Comparison of ENCODE assay signal across 8 cellular contexts in genomic region chr17:14069251-14069981, GRCh38. TPM values are rescaled to one million over a fixed set of nuclear protein-coding genes. Genes with fewer than 3 reads are reported as not detected.
DNase-seq lines count a peak whose midpoint lies in the region; ATAC-seq, FAIRE-seq and TF ChIP-seq lines count a peak whose summit lies in the region.

COX10 (plus strand) TSS chr17:14069504; CDS start chr17:14069606, 102 bp downstream.

- H3K4me1 ChIP-seq in astrocyte (ENCODE audit: insufficient read depth, low read length) (peaks cover 6% of the 10 kb centered on the region), aorta (ENCODE audit: control insufficient read depth in 1 of 2, insufficient read depth in 2 of 2, low read length in 2 of 2) (peaks cover 0 to 8% of the 10 kb centered on the region in 2 donors)

- H3K9me3 ChIP-seq in astrocyte (ENCODE audit: insufficient read depth, low read depth, low read length), result no peaks in the 10 kb centered on the region
- H3K9me3 ChIP-seq in aorta (ENCODE audit: control insufficient read depth, low read length), result no peaks in the 10 kb centered on the region

- H3K36me3 ChIP-seq in astrocyte (ENCODE audit: insufficient read depth, low read length) (peaks cover 4% of the 10 kb centered on the region), aorta (ENCODE audit: control insufficient read depth in 1 of 2, insufficient read depth in 2 of 2, low read length in 1 of 2) (no peaks in the 10 kb centered on the region)

- 0 to 1% methylated on average over 46 to 47 of the region's 47 CpGs for WGBS in aorta, 2 donors

- H3K27ac ChIP-seq in astrocyte (ENCODE audit: low read depth, low read length), result peak within 1 kb of the TSS; percentile 91
- peak within 1 kb of the TSS in 1 of 2 donors; percentile 50 for H3K27ac ChIP-seq in aorta (ENCODE audit: low read depth in 1 of 2, low read length in 2 of 2)

- peak; percentile 100 for ATAC-seq in GM18502 (IDR thresholded peaks at IDR 0.05; ENCODE audit: poor library complexity, unreplicated experiment)
- peak; percentile 99 for ATAC-seq in HG02885 (IDR thresholded peaks at IDR 0.05; ENCODE audit: poor library complexity, unreplicated experiment)
- peak; percentile 98 for ATAC-seq in aorta (ENCODE audit: low FRiP score)

- no peak for FAIRE-seq in astrocyte (lab: Jason Lieb, UNC)

- H4K20me1 ChIP-seq in astrocyte (ENCODE audit: insufficient read depth, low read length), result peaks cover 5% of the 10 kb centered on the region

- H3K9me3 Mint-ChIP-seq in T-helper 2 cell treated with Interferon-gamma antibody and Interleukin-4, amounts not matched to agents 5 μg/mL and 100 μg/mL, for 36 hours, result peaks cover 10% of the 10 kb centered on the region
- H3K9me3 Mint-ChIP-seq in astrocyte (ENCODE audit: unreplicated experiment), result no peaks in the 10 kb centered on the region

- H3K27me3 ChIP-seq in astrocyte (ENCODE audit: insufficient read depth, low read length) (no peaks in the 10 kb centered on the region), aorta (ENCODE audit: control insufficient read depth in 1 of 2, insufficient read depth in 2 of 2, low read length in 1 of 2) (no peaks in the 10 kb centered on the region)

- H3K4me3 ChIP-seq in astrocyte (ENCODE audit: insufficient read depth, low read depth, low read length) (peak within 1 kb of the TSS; percentile 99), aorta (ENCODE audit: low read length in 2 of 2) (peak within 1 kb of the TSS; percentile 95 to 97)

- peak within 1 kb of the TSS; percentile 98 for H3K4me3 Mint-ChIP-seq in T-helper 2 cell treated with Interferon-gamma antibody and Interleukin-4, amounts not matched to agents 5 μg/mL and 100 μg/mL, for 36 hours
- H3K4me3 Mint-ChIP-seq in astrocyte (ENCODE audit: unreplicated experiment), result peak within 1 kb of the TSS; percentile 97

- TF ChIP-seq CTCF in astrocyte (IDR thresholded peaks at IDR 0.05; ENCODE audit: insufficient read depth, low read depth, low read length), result no peak

- H3K36me3 Mint-ChIP-seq in T-helper 2 cell treated with Interferon-gamma antibody and Interleukin-4, amounts not matched to agents 5 μg/mL and 100 μg/mL, for 36 hours (ENCODE audit: low read depth), result peaks cover 58% of the 10 kb centered on the region
- H3K36me3 Mint-ChIP-seq in astrocyte (ENCODE audit: low read depth, unreplicated experiment), result peaks cover 2% of the 10 kb centered on the region

- intact Hi-C loops in aorta (cut with DNase I), result loop anchor here in 1 of 2 donors (10.0 kb wide), 1 partner anchor 125 kb away; no protein-coding TSS in a partner anchor

- H3K4me1 Mint-ChIP-seq in T-helper 2 cell treated with Interferon-gamma antibody and Interleukin-4, amounts not matched to agents 5 μg/mL and 100 μg/mL, for 36 hours (ENCODE audit: low read depth), result peaks cover 41% of the 10 kb centered on the region
- H3K4me1 Mint-ChIP-seq in astrocyte (ENCODE audit: low read depth, unreplicated experiment), result peaks cover 13% of the 10 kb centered on the region

- H3K27me3 Mint-ChIP-seq in T-helper 2 cell treated with Interferon-gamma antibody and Interleukin-4, amounts not matched to agents 5 μg/mL and 100 μg/mL, for 36 hours (ENCODE audit: low read depth), result no peaks in the 10 kb centered on the region
- H3K27me3 Mint-ChIP-seq in astrocyte (ENCODE audit: low read depth, unreplicated experiment), result no peaks in the 10 kb centered on the region

- peak within 1 kb of the TSS; percentile 89 for H3K4me2 ChIP-seq in astrocyte (ENCODE audit: low read length)

- H3K9ac ChIP-seq in astrocyte (ENCODE audit: low read length), result peak within 1 kb of the TSS; percentile 98

- DNase-seq in NCI-H1694 (lab: John Stamatoyannopoulos, UW) (peak; percentile 67), astrocyte (ENCODE audit: low read depth) (peak; percentile 74), hepatic stellate cell (ENCODE audit: low spot score) (peak; percentile 73), renal cortical epithelial cell (ENCODE audit: low read depth) (peak; percentile 71), aorta (peak; percentile 90 to 96)
- DNase-seq in T-helper 2 cell treated with Interferon-gamma antibody and Interleukin-4, amounts not matched to agents 5 μg/mL and 100 μg/mL, for 36 hours (ENCODE audit: low spot score), result peak; percentile 88

- H2AFZ ChIP-seq in astrocyte (ENCODE audit: low read depth, low read length), result peak within 1 kb of the TSS; percentile 98

- H3K27ac Mint-ChIP-seq in T-helper 2 cell treated with Interferon-gamma antibody and Interleukin-4, amounts not matched to agents 5 μg/mL and 100 μg/mL, for 36 hours, result peak within 1 kb of the TSS; percentile 85
- peak within 1 kb of the TSS; percentile 89 for H3K27ac Mint-ChIP-seq in astrocyte (ENCODE audit: unreplicated experiment)

- peaks cover 85% of the 10 kb centered on the region for H3K79me2 ChIP-seq in astrocyte (ENCODE audit: insufficient read depth, low read length)

RNA-seq across cellular contexts. Expression of gene COX10, which starts in this region (rescaled TPM):
- total RNA-seq in astrocyte (16.2 and 16.4 TPM in 2 replicates), renal cortical epithelial cell (14.8 and 19.1 TPM in 2 replicates), aorta (1 to 10 TPM; 8.6 to 9.9 TPM)
- 1 to 10 TPM; 2.5 to 4.6 TPM for polyA plus RNA-seq in aorta
